16 cellular contexts compared by ENCODE assay signal in genomic region chr1:230122361-230123279, GRCh38. TPM values are rescaled to one million over a fixed set of nuclear protein-coding genes. Genes with fewer than 3 reads are reported as not detected.
A peak's percentile ranks its signal among the peaks of the same experiment; 100 is the strongest.
DNase-seq lines count a peak whose midpoint lies in the region; ATAC-seq lines count a peak whose summit lies in the region.
"Had no signal": no experiment of that assay in that cellular context is flagged by ENCODE, and none has a peak within 500 bp of the region (broad histone marks: within the 10 kb centered on the region; RNA-seq: fewer than 3 reads in every experiment).

No MANE protein-coding gene starts in this region.

- H3K36me3 ChIP-seq in BLaER1 (peaks cover 28% of the 10 kb centered on the region), mesenchymal stem cell (ENCODE audit: control insufficient read depth in 1 of 2, insufficient read depth in 2 of 2, low read depth in 1 of 2, low read length in 2 of 2) (peaks cover 0 to 16% of the 10 kb centered on the region in 2 experiments)

- H3K23ac ChIP-seq in mesenchymal stem cell (ENCODE audit: low read length in 2 of 2): no peak overlapping the region

- 77% methylated on average over 14 of the region's 16 CpGs for WGBS in mesenchymal stem cell

- H3K4me1 Mint-ChIP-seq in activated T-helper 1 cell treated with anti-CD3 and anti-CD28 coated beads, Interleukin-12 subunit alpha, Interleukin-12 subunit beta, Interleukin-2, Interleukin-4 antibody, amounts not matched to agents 30 ng/mL and 10 ng/mL and 1 ng/mL, durations not matched to agents 14 hours and 24 hours and 36 hours (ENCODE audit: low read depth): peaks cover 76% of the 10 kb centered on the region
- H3K4me1 Mint-ChIP-seq in immature natural killer cell: peaks cover 64 to 85% of the 10 kb centered on the region in 2 donors

- H2AK5ac ChIP-seq in mesenchymal stem cell (ENCODE audit: low read length, severe bottlenecking): no peak overlapping the region

- H3K36me3 Mint-ChIP-seq in activated T-helper 1 cell treated with anti-CD3 and anti-CD28 coated beads, Interleukin-12 subunit alpha, Interleukin-12 subunit beta, Interleukin-2, Interleukin-4 antibody, amounts not matched to agents 30 ng/mL and 10 ng/mL and 1 ng/mL, durations not matched to agents 14 hours and 24 hours and 36 hours (ENCODE audit: low read depth): peaks cover 24% of the 10 kb centered on the region
- H3K36me3 Mint-ChIP-seq in immature natural killer cell: peaks cover 0 to 7% (median 0%) of the 10 kb centered on the region in 3 donors

- peaks cover 18% of the 10 kb centered on the region for H4K20me1 ChIP-seq in BLaER1

- H3K4me3 ChIP-seq in BLaER1: peak overlapping the region; percentile 48
- no peak overlapping the region for H3K4me3 ChIP-seq in mesenchymal stem cell (ENCODE audit: insufficient read depth in 1 of 2, low read depth in 1 of 2, low read length in 2 of 2)

- H4K91ac ChIP-seq in mesenchymal stem cell (ENCODE audit: low read length): no peak overlapping the region

- ATAC-seq in GM21390 (IDR thresholded peaks at IDR 0.05; ENCODE audit: unreplicated experiment): peak; percentile 0
- ATAC-seq in GM21825 (IDR thresholded peaks at IDR 0.05; ENCODE audit: unreplicated experiment): no peak
- ATAC-seq: T-cell had no signal

- H2BK15ac ChIP-seq in mesenchymal stem cell (ENCODE audit: low read depth, poor library complexity, severe bottlenecking): no peak overlapping the region

- H2BK5ac ChIP-seq in mesenchymal stem cell (ENCODE audit: low read depth, low read length, poor library complexity, severe bottlenecking): no peak overlapping the region

- H3K18ac ChIP-seq in mesenchymal stem cell (ENCODE audit: low read depth in 1 of 2, low read length in 2 of 2): peak overlapping the region in 1 of 2 experiments; percentile 38

- peak overlapping the region; percentile 95 for H3K27ac ChIP-seq in BLaER1
- no peak overlapping the region for H3K27ac ChIP-seq in mesenchymal stem cell (ENCODE audit: low read length, poor library complexity, severe bottlenecking)

- H3K14ac ChIP-seq in mesenchymal stem cell (ENCODE audit: low read length in 2 of 2): no peak overlapping the region

- no peak overlapping the region for H2AFZ ChIP-seq in mesenchymal stem cell (ENCODE audit: low read depth, low read length)

- no peaks in the 10 kb centered on the region for H3K9me3 Mint-ChIP-seq in activated T-helper 1 cell treated with anti-CD3 and anti-CD28 coated beads, Interleukin-12 subunit alpha, Interleukin-12 subunit beta, Interleukin-2, Interleukin-4 antibody, amounts not matched to agents 30 ng/mL and 10 ng/mL and 1 ng/mL, durations not matched to agents 14 hours and 24 hours and 36 hours
- H3K9me3 Mint-ChIP-seq in immature natural killer cell: no peaks in the 10 kb centered on the region
- H3K9me3 Mint-ChIP-seq: T-cell had no signal

- H2BK120ac ChIP-seq in mesenchymal stem cell (ENCODE audit: low read depth, low read length): no peak overlapping the region

- intact Hi-C loops in activated T-helper 1 cell treated with anti-CD3 and anti-CD28 coated beads, Interleukin-12 subunit alpha, Interleukin-12 subunit beta, Interleukin-2, Interleukin-4 antibody, amounts not matched to agents 30 ng/mL and 10 ng/mL and 1 ng/mL, durations not matched to agents 14 hours and 24 hours and 36 hours (cut with micrococcal nuclease): loop anchor here (1.0 kb wide), 3 partner anchors 12 to 38 kb away; no protein-coding TSS in a partner anchor

- H3K9ac ChIP-seq in BLaER1: peak overlapping the region; percentile 89
- H3K9ac ChIP-seq in mesenchymal stem cell (ENCODE audit: low read length): no peak overlapping the region

- no peak overlapping the region for H3K27ac Mint-ChIP-seq in activated T-helper 1 cell treated with anti-CD3 and anti-CD28 coated beads, Interleukin-12 subunit alpha, Interleukin-12 subunit beta, Interleukin-2, Interleukin-4 antibody, amounts not matched to agents 30 ng/mL and 10 ng/mL and 1 ng/mL, durations not matched to agents 14 hours and 24 hours and 36 hours
- H3K27ac Mint-ChIP-seq in immature natural killer cell: peak overlapping the region; percentile 51 to 96 (median 92)
- H3K27ac Mint-ChIP-seq: progenitor cell of endocrine pancreas had no signal

- peak overlapping the region; percentile 24 for H3K4me3 Mint-ChIP-seq in activated T-helper 1 cell treated with anti-CD3 and anti-CD28 coated beads, Interleukin-12 subunit alpha, Interleukin-12 subunit beta, Interleukin-2, Interleukin-4 antibody, amounts not matched to agents 30 ng/mL and 10 ng/mL and 1 ng/mL, durations not matched to agents 14 hours and 24 hours and 36 hours
- H3K4me3 Mint-ChIP-seq in immature natural killer cell: peak overlapping the region in 2 of 5 donors; percentile 3 to 10
- H3K4me3 Mint-ChIP-seq: T-cell had no signal

- H4K8ac ChIP-seq in mesenchymal stem cell (ENCODE audit: low read length): no peak overlapping the region

- peaks cover 42% of the 10 kb centered on the region for H3K79me1 ChIP-seq in mesenchymal stem cell (replicated peaks; ENCODE audit: low read length, poor library complexity, severe bottlenecking)

- H2BK12ac ChIP-seq in mesenchymal stem cell (ENCODE audit: low read length in 2 of 2): no peak overlapping the region

- H3K27me3 Mint-ChIP-seq in activated T-helper 1 cell treated with anti-CD3 and anti-CD28 coated beads, Interleukin-12 subunit alpha, Interleukin-12 subunit beta, Interleukin-2, Interleukin-4 antibody, amounts not matched to agents 30 ng/mL and 10 ng/mL and 1 ng/mL, durations not matched to agents 14 hours and 24 hours and 36 hours (ENCODE audit: insufficient read depth): no peaks in the 10 kb centered on the region
- peaks cover 0 to 15% (median 3%) of the 10 kb centered on the region in 3 donors for H3K27me3 Mint-ChIP-seq in immature natural killer cell (ENCODE audit: low read depth in 3 of 3)
- H3K27me3 Mint-ChIP-seq: progenitor cell of endocrine pancreas, T-cell had no signal

- H3K4ac ChIP-seq in mesenchymal stem cell (ENCODE audit: low read depth in 1 of 2, low read length in 2 of 2): no peak overlapping the region

- H3K9me3 ChIP-seq in BLaER1 (no peaks in the 10 kb centered on the region), mesenchymal stem cell (ENCODE audit: control insufficient read depth, low read length) (no peaks in the 10 kb centered on the region)

- H3K4me1 ChIP-seq in BLaER1 (peaks cover 100% of the 10 kb centered on the region), mesenchymal stem cell (ENCODE audit: control insufficient read depth, insufficient read depth, low read depth, low read length) (peaks cover 40% of the 10 kb centered on the region)

- H3K4me2 ChIP-seq in BLaER1: peak overlapping the region; percentile 91
- H3K4me2 ChIP-seq in mesenchymal stem cell (ENCODE audit: low read length, poor library complexity, severe bottlenecking): no peak overlapping the region

- no peaks in the 10 kb centered on the region for H3K27me3 ChIP-seq in BLaER1
- H3K27me3 ChIP-seq in mesenchymal stem cell (ENCODE audit: control insufficient read depth in 1 of 2, insufficient read depth in 1 of 2, low read length in 2 of 2): no peaks in the 10 kb centered on the region

- no peak for DNase-seq in activated T-helper 1 cell treated with anti-CD3 and anti-CD28 coated beads, Interleukin-12 subunit alpha, Interleukin-12 subunit beta, Interleukin-2, Interleukin-4 antibody, amounts not matched to agents 30 ng/mL and 10 ng/mL and 1 ng/mL, durations not matched to agents 14 hours and 24 hours and 36 hours (ENCODE audit: low spot score)
- DNase-seq in immature natural killer cell: no peak
- no peak for DNase-seq in cerebellar cortex (ENCODE audit: low spot score)
- no peak for DNase-seq in C1 segment of cervical spinal cord (lab: John Stamatoyannopoulos, UW)
- no peak for DNase-seq in mesenchymal stem cell
- DNase-seq: activated CD4-positive, alpha-beta T cell treated with anti-CD3 and anti-CD28 coated beads for 1 hour; erythroblast; IMR-90; midbrain; NCI-H2029; stimulated activated CD4-positive, alpha-beta T cell treated with anti-CD3 and anti-CD28 coated beads, Interleukin-2, amount 100 ng/mL, for 24 hours; T-cell had no signal

RNA-seq across cellular contexts. Expression of gene GALNT2, which starts 55.6 kb away (rescaled TPM):
- total RNA-seq in activated T-helper 1 cell treated with anti-CD3 and anti-CD28 coated beads, Interleukin-12 subunit alpha, Interleukin-12 subunit beta, Interleukin-2, Interleukin-4 antibody, amounts not matched to agents 30 ng/mL and 10 ng/mL and 1 ng/mL, durations not matched to agents 14 hours and 24 hours and 36 hours: 67.6 and 67.9 TPM in 2 replicates
- 10 to 100 TPM; 18.5 to 30.0 (median 22.5) TPM for polyA plus RNA-seq in immature natural killer cell
- polyA plus RNA-seq in mesenchymal stem cell (2013, experiment 1 of 2): 128 TPM
- 130 TPM for polyA plus RNA-seq in mesenchymal stem cell (2013, experiment 2 of 2)
